Comparison of ENCODE assay signal across 8 cellular contexts in the genomic region with DNA sequence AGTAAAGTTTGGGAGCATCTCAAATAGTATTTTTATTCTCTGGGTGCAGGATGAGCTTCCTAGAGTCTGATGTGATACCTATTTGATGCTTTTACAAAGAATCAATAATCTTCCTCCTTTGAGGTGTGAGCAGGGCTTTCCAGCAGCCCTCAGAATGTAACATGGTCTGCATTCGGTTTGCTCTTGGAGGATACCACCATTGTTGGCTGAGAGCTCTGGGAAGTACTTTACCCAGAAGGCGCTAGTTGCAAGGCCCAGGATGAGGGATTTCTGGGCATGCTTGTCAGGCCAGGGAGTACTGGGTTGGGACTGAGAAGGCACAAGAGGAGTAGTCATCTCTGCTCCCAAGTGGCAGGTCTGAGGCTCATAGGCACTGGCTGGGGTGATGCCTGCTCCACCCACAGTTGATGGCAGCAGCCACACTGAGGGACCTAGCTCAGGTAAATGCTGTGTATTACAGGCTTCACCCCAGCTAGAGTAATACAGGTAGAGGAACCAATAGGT. TPM values are rescaled to one million over a fixed set of nuclear protein-coding genes. Genes with fewer than 3 reads are reported as not detected.
DNase-seq lines count a peak whose midpoint lies in the region; ATAC-seq, FAIRE-seq and TF ChIP-seq lines count a peak whose summit lies in the region.
"Not testable (repeated sequence)": the region's sequence is repeated elsewhere in the genome, so short reads cannot be mapped to it uniquely, and the experiment has no call there.

No MANE protein-coding gene starts in this region.

- intact Hi-C loops in activated CD4-positive, alpha-beta T cell treated with anti-CD3 and anti-CD28 coated beads for 36 hours (cut with DNase I, micrococcal nuclease) = loop anchor here (1.0 kb wide), 4 partner anchors 35 to 414 kb away; partner anchors contain the start of genes ZNF552 (in 2 of the 2), ZNF274 (in 1 of the 2), ZNF749 (in 1 of the 2) and ZNF776 (in 1 of the 2)

- not testable (repeated sequence) for H3K27me3 Mint-ChIP-seq in IgD-negative memory B cell; activated CD4-positive, alpha-beta T cell treated with anti-CD3 and anti-CD28 coated beads for 36 hours; chondrocyte (ENCODE audit: low read depth); progenitor cell of endocrine pancreas

- not testable (repeated sequence) for TF ChIP-seq EP300 in A549 (IDR thresholded peaks at IDR 0.05)

- 97% methylated on average over 2 of the region's 2 CpGs for WGBS in A549 (ENCODE audit: missing lambda C conversion rate)

- H3K9me3 Mint-ChIP-seq in IgD-negative memory B cell; activated CD4-positive, alpha-beta T cell treated with anti-CD3 and anti-CD28 coated beads for 36 hours (ENCODE audit: low read depth); chondrocyte (ENCODE audit: low read depth); progenitor cell of endocrine pancreas (ENCODE audit: low read depth): not testable (repeated sequence)

- not testable (repeated sequence) for H3K4me1 ChIP-seq in A549

- not testable (repeated sequence) for TF ChIP-seq CTCF in A549 (IDR thresholded peaks at IDR 0.05); chondrocyte (IDR thresholded peaks at IDR 0.05); progenitor cell of endocrine pancreas (IDR thresholded peaks at IDR 0.05; ENCODE audit: unreplicated experiment)

- H3K4me1 Mint-ChIP-seq in IgD-negative memory B cell (peaks cover 21 to 23% (median 22%) of the 10 kb centered on the region in 3 donors), chondrocyte (ENCODE audit: low read depth) (peaks cover 21% of the 10 kb centered on the region), progenitor cell of endocrine pancreas (ENCODE audit: low read depth) (peaks cover 22% of the 10 kb centered on the region)
- H3K4me1 Mint-ChIP-seq in activated CD4-positive, alpha-beta T cell treated with anti-CD3 and anti-CD28 coated beads for 36 hours = peaks cover 23% of the 10 kb centered on the region

- CTCF ChIA-PET in A549 (lab: Yijun Ruan, JAX); activated CD4-positive, alpha-beta T cell treated with anti-CD3 and anti-CD28 coated beads for 36 hours (lab: Charles Lee): not testable (repeated sequence)

- H3K4me3 Mint-ChIP-seq in IgD-negative memory B cell (peak overlapping the region; percentile 93 to 98 (median 96)), chondrocyte (ENCODE audit: unreplicated experiment) (peak overlapping the region; percentile 84), progenitor cell of endocrine pancreas (ENCODE audit: low read depth) (peak overlapping the region; percentile 91)
- peak overlapping the region; percentile 95 for H3K4me3 Mint-ChIP-seq in activated CD4-positive, alpha-beta T cell treated with anti-CD3 and anti-CD28 coated beads for 36 hours

- DNase-seq in A549 (ENCODE audit: low read depth in 1 of 2, low spot score in 1 of 2); activated CD4-positive, alpha-beta T cell treated with anti-CD3 and anti-CD28 coated beads for 36 hours; chondrocyte (ENCODE audit: low spot score); progenitor cell of endocrine pancreas (ENCODE audit: low spot score, unreplicated experiment): not testable (repeated sequence)
- peak; percentile 56 for DNase-seq in islet precursor cell

- H3K4me3 ChIP-seq in A549 = peak overlapping the region; percentile 58

- peak overlapping the region in 1 of 2 experiments; percentile 89; a peak in 2 of 6 replicates for H3K27ac ChIP-seq in A549

- peaks cover 43% of the 10 kb centered on the region for H3K9me3 ChIP-seq in A549

- FAIRE-seq in A549 (lab: Jason Lieb, UNC) = not testable (repeated sequence)

- not testable (repeated sequence) for H3K36me3 Mint-ChIP-seq in IgD-negative memory B cell
- H3K36me3 Mint-ChIP-seq in activated CD4-positive, alpha-beta T cell treated with anti-CD3 and anti-CD28 coated beads for 36 hours (ENCODE audit: low read depth) = peaks cover 49% of the 10 kb centered on the region
- peaks cover 15% of the 10 kb centered on the region for H3K36me3 Mint-ChIP-seq in chondrocyte (ENCODE audit: low read depth)
- peaks cover 18% of the 10 kb centered on the region for H3K36me3 Mint-ChIP-seq in progenitor cell of endocrine pancreas (ENCODE audit: insufficient read depth)

- H3K27ac Mint-ChIP-seq in IgD-negative memory B cell = peak overlapping the region in 2 of 3 donors; percentile 82 to 93
- peak overlapping the region; percentile 97 for H3K27ac Mint-ChIP-seq in activated CD4-positive, alpha-beta T cell treated with anti-CD3 and anti-CD28 coated beads for 36 hours
- H3K27ac Mint-ChIP-seq in chondrocyte (ENCODE audit: unreplicated experiment) = peak overlapping the region; percentile 89
- peak overlapping the region; percentile 99 for H3K27ac Mint-ChIP-seq in progenitor cell of endocrine pancreas

- H3K4me2 ChIP-seq in A549 = not testable (repeated sequence)

- POLR2A ChIA-PET in A549 (lab: Yijun Ruan, JAX) = interaction anchor here (0.6 to 1.0 kb wide), 4 partner anchors 30 to 103 kb away, joined by 3 to 13 read pairs (median 4); partner anchors contain the start of genes ZNF552, ZNF586 and ZNF776
- POLR2A ChIA-PET in activated CD4-positive, alpha-beta T cell treated with anti-CD3 and anti-CD28 coated beads for 36 hours (lab: Charles Lee) = interaction anchor here (0.6 to 1.2 kb wide), 3 partner anchors 49 to 140 kb away, joined by 3 read pairs; partner anchors contain the start of gene ZNF154

- peak; percentile 64 to 66 for ATAC-seq in A549
- peak; percentile 30 for ATAC-seq in GM18907 (IDR thresholded peaks at IDR 0.05; ENCODE audit: unreplicated experiment)
- ATAC-seq in HG02678 (IDR thresholded peaks at IDR 0.05; ENCODE audit: unreplicated experiment) = peak; percentile 22
- peak; percentile 33 for ATAC-seq in activated CD4-positive, alpha-beta T cell treated with anti-CD3 and anti-CD28 coated beads for 36 hours

- not testable (repeated sequence) for TF ChIP-seq POLR2A in A549 (IDR thresholded peaks at IDR 0.05; ENCODE audit: low read length)

- not testable (repeated sequence) for TF ChIP-seq RAD21 in A549 (conservative IDR thresholded peaks at IDR 0.05 in 1 of 2, IDR thresholded peaks at IDR 0.05 in 1 of 2)

RNA-seq across cellular contexts. Expression of gene ZNF587, which starts 0.4 kb away (rescaled TPM):
- 12.1 and 17.2 TPM in 2 replicates for polyA plus RNA-seq in A549 (2011; rRNA removed)
- polyA plus RNA-seq in A549 (2012; cell fraction: cytosol; rRNA removed) = 3.6 and 4.6 TPM in 2 replicates
- 12.0 and 25.1 TPM in 2 replicates for polyA plus RNA-seq in A549 (2012; cell fraction: nucleus; rRNA removed)
- polyA plus RNA-seq in A549 (2017; fragmentation: RNase III; extraction: RNeasy Plus Mini Kit Qiagen cat#74134 plus additional on column Dnase treatment) = 10.2 to 11.2 TPM (median 10.7 TPM) in 3 replicates
- 23.4 and 24.0 TPM in 2 replicates for polyA minus RNA-seq in A549 (2011; rRNA and poly(A)+ RNA removed)
- 10.5 TPM for polyA plus RNA-seq in IgD-negative memory B cell
- total RNA-seq in activated CD4-positive, alpha-beta T cell treated with anti-CD3 and anti-CD28 coated beads for 36 hours = 10 to 100 TPM; 20.1 to 22.9 TPM
- 27.1 to 39.9 TPM (median 30.8 TPM) in 3 replicates for total RNA-seq in chondrocyte
- 88.4 and 93.7 TPM in 2 replicates for total RNA-seq in progenitor cell of endocrine pancreas

RNA-seq across cellular contexts. Expression of gene ZNF587B, which starts 19.1 kb away (rescaled TPM):
- polyA plus RNA-seq in A549 (2011; rRNA removed) (14.2 and 14.9 TPM in 2 replicates), A549 (2017; fragmentation: RNase III; extraction: RNeasy Plus Mini Kit Qiagen cat#74134 plus additional on column Dnase treatment) (13.2 to 15.8 TPM (median 14.1 TPM) in 3 replicates), IgD-negative memory B cell (3.2 TPM)
- polyA plus RNA-seq in A549 (2012; cell fraction: cytosol; rRNA removed) = 4.0 and 4.9 TPM in 2 replicates
- polyA plus RNA-seq in A549 (2012; cell fraction: nucleus; rRNA removed) = 5.8 and 11.6 TPM in 2 replicates
- polyA minus RNA-seq in A549 (2011; rRNA and poly(A)+ RNA removed) = 19.8 TPM in 2 replicates
- total RNA-seq in activated CD4-positive, alpha-beta T cell treated with anti-CD3 and anti-CD28 coated beads for 36 hours = 10 to 100 TPM; 16.8 to 18.2 TPM
- total RNA-seq in chondrocyte (6.9 to 14.5 TPM (median 8.0 TPM) in 3 replicates), progenitor cell of endocrine pancreas (24.9 and 29.8 TPM in 2 replicates)

RNA-seq across cellular contexts. Expression of gene ZNF552, which starts 34.5 kb away (rescaled TPM):
- polyA plus RNA-seq in A549 (2011; rRNA removed) (5.7 and 5.8 TPM in 2 replicates), A549 (2017; fragmentation: RNase III; extraction: RNeasy Plus Mini Kit Qiagen cat#74134 plus additional on column Dnase treatment) (6.0 to 7.2 TPM (median 6.5 TPM) in 3 replicates), IgD-negative memory B cell (6.8 TPM)
- polyA plus RNA-seq in A549 (2012; cell fraction: cytosol; rRNA removed) = 2.6 and 3.0 TPM in 2 replicates
- polyA plus RNA-seq in A549 (2012; cell fraction: nucleus; rRNA removed) = 5.6 and 7.6 TPM in 2 replicates
- 12.1 and 12.4 TPM in 2 replicates for polyA minus RNA-seq in A549 (2011; rRNA and poly(A)+ RNA removed)
- total RNA-seq in activated CD4-positive, alpha-beta T cell treated with anti-CD3 and anti-CD28 coated beads for 36 hours = 1 to 10 TPM; 5.9 to 6.1 TPM
- total RNA-seq in chondrocyte (3.6 to 5.5 TPM (median 3.7 TPM) in 3 replicates), progenitor cell of endocrine pancreas (27.2 and 27.9 TPM in 2 replicates)

RNA-seq across cellular contexts. Expression of gene ZNF814, which starts 39.6 kb away (rescaled TPM):
- polyA plus RNA-seq in A549 (2011; rRNA removed) (5.5 and 6.9 TPM in 2 replicates), A549 (2017; fragmentation: RNase III; extraction: RNeasy Plus Mini Kit Qiagen cat#74134 plus additional on column Dnase treatment) (2.1 to 3.0 TPM (median 2.6 TPM) in 3 replicates), IgD-negative memory B cell (37.1 TPM)
- polyA plus RNA-seq in A549 (2012; cell fraction: cytosol; rRNA removed) = 3.4 and 4.5 TPM in 2 replicates
- polyA plus RNA-seq in A549 (2012; cell fraction: nucleus; rRNA removed) = 3.8 and 5.2 TPM in 2 replicates
- polyA minus RNA-seq in A549 (2011; rRNA and poly(A)+ RNA removed) = 11.7 and 13.3 TPM in 2 replicates
- total RNA-seq in activated CD4-positive, alpha-beta T cell treated with anti-CD3 and anti-CD28 coated beads for 36 hours = 10 to 100 TPM; 24.1 to 24.5 TPM
- total RNA-seq in chondrocyte (7.9 to 16.6 TPM (median 8.5 TPM) in 3 replicates), progenitor cell of endocrine pancreas (53.6 and 54.9 TPM in 2 replicates)
